9 cellular contexts compared by ENCODE assay signal in the genomic region with DNA sequence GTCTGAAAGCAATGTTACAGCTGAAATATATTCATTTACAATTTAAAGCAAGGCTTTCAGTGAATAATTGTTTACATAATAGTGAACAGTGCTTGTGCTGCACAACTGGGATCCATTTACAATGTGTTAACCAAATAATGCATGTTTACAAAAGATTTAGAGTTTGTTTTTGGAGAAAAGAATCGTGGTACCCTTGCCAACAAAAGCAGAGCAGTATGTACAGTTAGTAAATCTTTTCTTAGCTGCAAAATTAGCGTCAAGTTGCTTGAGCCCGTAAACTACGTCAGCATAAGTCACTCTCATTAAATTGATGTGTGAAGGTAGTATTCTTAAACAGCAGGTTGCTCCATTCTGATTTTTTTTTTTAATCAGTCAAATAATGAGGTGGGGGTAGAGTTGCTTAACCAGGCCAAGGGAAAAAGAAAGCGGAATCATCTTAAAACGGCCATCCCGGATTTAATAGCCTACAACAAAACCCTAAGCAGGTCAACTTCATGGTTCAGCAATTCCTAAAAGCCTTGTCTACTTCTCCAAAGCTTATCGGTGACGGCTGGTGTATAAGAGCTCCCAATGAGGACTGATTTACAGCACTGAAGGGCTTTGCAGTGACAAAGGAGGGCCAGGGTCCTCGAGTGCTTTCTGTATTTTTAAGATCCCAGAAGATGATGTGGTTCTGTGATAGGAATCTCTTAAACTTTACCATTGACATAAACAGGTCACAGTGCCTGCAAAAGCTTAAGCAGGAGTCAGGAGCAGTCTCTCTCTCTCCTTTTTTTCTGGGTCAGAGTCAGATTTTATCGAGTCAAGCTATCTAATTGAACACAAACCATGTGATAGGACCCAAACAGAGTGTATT.
DNase-seq lines count a peak whose midpoint lies in the region; ATAC-seq and TF ChIP-seq lines count a peak whose summit lies in the region.
"Had no signal": no experiment of that assay in that cellular context is flagged by ENCODE, and none has a peak within 500 bp of the region (broad histone marks: within the 10 kb centered on the region; RNA-seq: fewer than 3 reads in every experiment).

No MANE protein-coding gene starts in this region.

- H4K20me1 ChIP-seq in OCI-LY7 (ENCODE audit: insufficient read depth, low read length): no peaks in the 10 kb centered on the region

- H3K4me3 ChIP-seq in OCI-LY7 (ENCODE audit: low read depth, low read length, poor library complexity, severe bottlenecking): no peak overlapping the region
- H3K4me3 ChIP-seq in esophagus muscularis mucosa: no peak overlapping the region

- intact Hi-C loops in OCI-LY7 (cut with micrococcal nuclease; ENCODE audit: unreplicated experiment) (no loop called here), esophagus muscularis mucosa (cut with DNase I) (no loop called here)

- H3K9me2 ChIP-seq in OCI-LY7 (ENCODE audit: insufficient read depth, low read length): no peaks in the 10 kb centered on the region

- H3K4me1 ChIP-seq in OCI-LY7 (ENCODE audit: insufficient read depth, low read length, poor library complexity, severe bottlenecking): peaks cover 37% of the 10 kb centered on the region
- H3K4me1 ChIP-seq in esophagus muscularis mucosa: peaks cover 21 to 68% (median 66%) of the 10 kb centered on the region in 4 donors

- CTCF ChIA-PET in HEK293T (lab: Yijun Ruan, JAX): interaction anchor here (0.6 to 1.0 kb wide), 8 partner anchors 83 to 1297 kb away, joined by 3 to 8 read pairs (median 4); no protein-coding TSS in a partner anchor
- CTCF ChIA-PET in OCI-LY7 (lab: Charles Lee; ENCODE audit: unreplicated experiment): interaction anchor here (0.6 kb wide), 1 partner anchor 665 kb away, joined by 3 read pairs; no protein-coding TSS in a partner anchor

- H3K4me2 ChIP-seq in OCI-LY7 (ENCODE audit: low read length): peak overlapping the region; percentile 81; the same call in 1 of the 2 replicates

- POLR2A ChIA-PET in HEK293T (lab: Yijun Ruan, JAX): interaction anchor here (0.8 to 4.1 kb wide), 12 partner anchors 37 to 671 kb away, joined by 3 to 26 read pairs (median 4); no protein-coding TSS in a partner anchor
- POLR2A ChIA-PET in OCI-LY7 (lab: Charles Lee): interaction anchor here (0.5 to 1.1 kb wide), 5 partner anchors 11 to 167 kb away, joined by 3 to 5 read pairs (median 3); no protein-coding TSS in a partner anchor

- no peaks in the 10 kb centered on the region for H3K27me3 ChIP-seq in esophagus muscularis mucosa

- TF ChIP-seq CTCF in OCI-LY7 (conservative IDR thresholded peaks at IDR 0.05; ENCODE audit: low read length) (no peak), esophagus muscularis mucosa (IDR thresholded peaks at IDR 0.05) (no peak)

- no peak overlapping the region for H3K27ac ChIP-seq in OCI-LY7 (ENCODE audit: low read depth, low read length, poor library complexity, severe bottlenecking)
- peak overlapping the region; percentile 69 to 76 (median 74) for H3K27ac ChIP-seq in esophagus muscularis mucosa (replicated peaks in 1 of 4)

- WGBS in esophagus muscularis mucosa: 49% methylated on average over 11 of the region's 11 CpGs

- ATAC-seq in GM19351 (IDR thresholded peaks at IDR 0.05; ENCODE audit: unreplicated experiment) (no peak), GM18511 (IDR thresholded peaks at IDR 0.05; ENCODE audit: unreplicated experiment) (no peak), HG03342 (IDR thresholded peaks at IDR 0.05; ENCODE audit: unreplicated experiment) (no peak), HG03460 (IDR thresholded peaks at IDR 0.05; ENCODE audit: unreplicated experiment) (no peak)

- no peak for TF ChIP-seq POLR2A in esophagus muscularis mucosa (IDR thresholded peaks at IDR 0.05; ENCODE audit: low read depth)

- no peaks in the 10 kb centered on the region for H3K79me2 ChIP-seq in OCI-LY7 (ENCODE audit: insufficient read depth, low read depth, low read length)

- no peak for TF ChIP-seq EP300 in esophagus muscularis mucosa (IDR thresholded peaks at IDR 0.05)

- no peaks in the 10 kb centered on the region for H3K36me3 ChIP-seq in OCI-LY7 (ENCODE audit: insufficient read depth, low read length)
- H3K36me3 ChIP-seq in esophagus muscularis mucosa: no peaks in the 10 kb centered on the region

- no TSS peak for BruUV-seq in OCI-LY7 (replicated peaks; lab: Mats Ljungman, UMichigan)

- peaks cover 14% of the 10 kb centered on the region; the same call in 1 of the 2 replicates for H3K9me3 ChIP-seq in OCI-LY7 (ENCODE audit: low read length)
- peaks cover 0 to 4% (median 0%) of the 10 kb centered on the region in 4 donors for H3K9me3 ChIP-seq in esophagus muscularis mucosa

- DNase-seq in HEK293T (ENCODE audit: extremely low spot score): peak; percentile 39
- DNase-seq in OCI-LY7 (ENCODE audit: low spot score): no peak
- DNase-seq in esophagus muscularis mucosa (ENCODE audit: extremely low spot score): no peak
- peak; percentile 90 for DNase-seq in retina
- DNase-seq: stimulated activated naive CD8-positive, alpha-beta T cell treated with anti-CD3 and anti-CD28 coated beads, Interleukin-15, Interleukin-2, amounts not matched to agents 100 U/mL and 50 U/mL, for 24 hours had no signal

- peak overlapping the region; percentile 41; the same call in 1 of the 2 replicates for H2AFZ ChIP-seq in OCI-LY7 (ENCODE audit: low read length)

TF ChIP-seq in HEK293T, 16 proteins besides CTCF, POLR2A, EP300 and RAD21:
- no peak for TF ChIP-seq SUZ12 (IDR thresholded peaks at IDR 0.05)
- peak; percentile 92 for TF ChIP-seq FOXA1 (IDR thresholded peaks at IDR 0.05)
- TF ChIP-seq ELF4 (IDR thresholded peaks at IDR 0.05): no peak
- TF ChIP-seq FOXM1 (IDR thresholded peaks at IDR 0.05; ENCODE audit: borderline replicate concordance): no peak
- TF ChIP-seq L3MBTL2 (conservative IDR thresholded peaks at IDR 0.05): no peak
- TF ChIP-seq BHLHE40 (IDR thresholded peaks at IDR 0.05; ENCODE audit: borderline replicate concordance): no peak
- TF ChIP-seq CTBP1 (IDR thresholded peaks at IDR 0.05; ENCODE audit: borderline replicate concordance): peak; percentile 87
- TF ChIP-seq ZNF384 (IDR thresholded peaks at IDR 0.05): peak; percentile 86
- TF ChIP-seq PKNOX1 (IDR thresholded peaks at IDR 0.05): peak; percentile 89

Comparison
In these comparisons a context has a peak if more than half of its experiments do, and no peak if none do; other contexts are left out.
1. DNase-seq: peak in HEK293T (single experiment) and retina (single experiment); none in OCI-LY7 (single experiment) and esophagus muscularis mucosa (single experiment).